ENCODE assay signal across 11 cellular contexts in genomic region chr6:156807795-156808194, GRCh38. TPM values are rescaled to one million over a fixed set of nuclear protein-coding genes. Genes with fewer than 3 reads are reported as not detected.
DNase-seq lines count a peak whose midpoint lies in the region; ATAC-seq, FAIRE-seq and TF ChIP-seq lines count a peak whose summit lies in the region.
"Had no signal": no experiment of that assay in that cellular context is flagged by ENCODE, and none has a peak within 500 bp of the region (broad histone marks: within the 10 kb centered on the region; RNA-seq: fewer than 3 reads in every experiment).

No MANE protein-coding gene starts in this region.

- H3K4me2 ChIP-seq in astrocyte (ENCODE audit: low read length), result no peak overlapping the region

- H3K9me3 Mint-ChIP-seq in activated T-cell treated with anti-CD3 and anti-CD28 coated beads, Interleukin-2, amount 50 U/mL, for 24 hours, result peaks cover 14% of the 10 kb centered on the region
- H3K9me3 Mint-ChIP-seq in astrocyte (ENCODE audit: unreplicated experiment), result no peaks in the 10 kb centered on the region

- peak overlapping the region; percentile 56 for H3K27ac Mint-ChIP-seq in activated T-cell treated with anti-CD3 and anti-CD28 coated beads, Interleukin-2, amount 50 U/mL, for 24 hours
- peak overlapping the region; percentile 18 for H3K27ac Mint-ChIP-seq in astrocyte (ENCODE audit: unreplicated experiment)

- H3K4me3 Mint-ChIP-seq in activated T-cell treated with anti-CD3 and anti-CD28 coated beads, Interleukin-2, amount 50 U/mL, for 24 hours, result no peak overlapping the region
- H3K4me3 Mint-ChIP-seq in astrocyte (ENCODE audit: unreplicated experiment), result no peak overlapping the region

- no peak overlapping the region for H2AFZ ChIP-seq in astrocyte (ENCODE audit: low read depth, low read length)

- peaks cover 100% of the 10 kb centered on the region for H3K79me2 ChIP-seq in astrocyte (ENCODE audit: insufficient read depth, low read length)

- H4K20me1 ChIP-seq in astrocyte (ENCODE audit: insufficient read depth, low read length), result peaks cover 92% of the 10 kb centered on the region

- intact Hi-C loops in posterior vena cava (cut with DNase I), result no loop called here

- H3K9me3 ChIP-seq in astrocyte (ENCODE audit: insufficient read depth, low read depth, low read length), result no peaks in the 10 kb centered on the region
- H3K9me3 ChIP-seq: gastroesophageal sphincter had no signal

- H3K27ac ChIP-seq in astrocyte (ENCODE audit: low read depth, low read length) (no peak overlapping the region), temporal lobe (ENCODE audit: low read depth, low read length) (peak overlapping the region; percentile 40)
- H3K27ac ChIP-seq: gastroesophageal sphincter had no signal

- H3K27me3 ChIP-seq in astrocyte (ENCODE audit: insufficient read depth, low read length), result no peaks in the 10 kb centered on the region
- H3K27me3 ChIP-seq: gastroesophageal sphincter had no signal

- peaks cover 94% of the 10 kb centered on the region for H3K4me1 Mint-ChIP-seq in activated T-cell treated with anti-CD3 and anti-CD28 coated beads, Interleukin-2, amount 50 U/mL, for 24 hours (ENCODE audit: low read depth)
- H3K4me1 Mint-ChIP-seq in astrocyte (ENCODE audit: low read depth, unreplicated experiment), result peaks cover 21% of the 10 kb centered on the region

- ATAC-seq in HG02884 (IDR thresholded peaks at IDR 0.05; ENCODE audit: unreplicated experiment), result no peak

- H3K27me3 Mint-ChIP-seq in activated T-cell treated with anti-CD3 and anti-CD28 coated beads, Interleukin-2, amount 50 U/mL, for 24 hours, result no peaks in the 10 kb centered on the region
- H3K27me3 Mint-ChIP-seq in astrocyte (ENCODE audit: low read depth, unreplicated experiment), result no peaks in the 10 kb centered on the region

- peaks cover 24% of the 10 kb centered on the region for H3K36me3 Mint-ChIP-seq in activated T-cell treated with anti-CD3 and anti-CD28 coated beads, Interleukin-2, amount 50 U/mL, for 24 hours (ENCODE audit: low read depth)
- H3K36me3 Mint-ChIP-seq in astrocyte (ENCODE audit: low read depth, unreplicated experiment), result peaks cover 3% of the 10 kb centered on the region

- no peak overlapping the region for H3K9ac ChIP-seq in astrocyte (ENCODE audit: low read length)

- no peak for FAIRE-seq in astrocyte (lab: Jason Lieb, UNC)

- no peak for DNase-seq in activated T-cell treated with anti-CD3 and anti-CD28 coated beads, Interleukin-2, amount 50 U/mL, for 24 hours
- no peak for DNase-seq in activated T-cell treated with anti-CD3 and anti-CD28 coated beads, Interleukin-2, amount 50 U/mL, for 48 hours
- no peak for DNase-seq in astrocyte (ENCODE audit: low read depth)
- peak; percentile 45 for DNase-seq in medulla oblongata (ENCODE audit: extremely low spot score)
- no peak for DNase-seq in posterior vena cava (ENCODE audit: low spot score)
- no peak for DNase-seq in AG08395 (ENCODE audit: low spot score)
- DNase-seq: activated CD4-positive, CD25-positive, alpha-beta regulatory T cell treated with anti-CD3 and anti-CD28 coated beads, Interleukin-2, amount 50 U/mL, for 72 hours; stimulated activated CD4-positive, alpha-beta T cell treated with anti-CD3 and anti-CD28 coated beads, Interleukin-4, amount 100 ng/mL, for 24 hours had no signal

- no peaks in the 10 kb centered on the region for H3K36me3 ChIP-seq in astrocyte (ENCODE audit: insufficient read depth, low read length)
- H3K36me3 ChIP-seq: gastroesophageal sphincter had no signal

- TF ChIP-seq CTCF in astrocyte (IDR thresholded peaks at IDR 0.05; ENCODE audit: insufficient read depth, low read depth, low read length), result no peak

- no peak overlapping the region for H3K4me3 ChIP-seq in astrocyte (ENCODE audit: insufficient read depth, low read depth, low read length)
- H3K4me3 ChIP-seq: gastroesophageal sphincter had no signal

- H3K4me1 ChIP-seq in astrocyte (ENCODE audit: insufficient read depth, low read length), result no peaks in the 10 kb centered on the region

RNA-seq across cellular contexts. Expression of gene ARID1B, which starts 30.6 kb away (rescaled TPM):
- total RNA-seq in astrocyte (75.4 and 78.2 TPM in 2 replicates), temporal lobe (77.7 TPM), posterior vena cava (10 to 100 TPM; 79.3 to 84.6 TPM)
